ENCODE assay signal across 1 cellular context in the genomic region with DNA sequence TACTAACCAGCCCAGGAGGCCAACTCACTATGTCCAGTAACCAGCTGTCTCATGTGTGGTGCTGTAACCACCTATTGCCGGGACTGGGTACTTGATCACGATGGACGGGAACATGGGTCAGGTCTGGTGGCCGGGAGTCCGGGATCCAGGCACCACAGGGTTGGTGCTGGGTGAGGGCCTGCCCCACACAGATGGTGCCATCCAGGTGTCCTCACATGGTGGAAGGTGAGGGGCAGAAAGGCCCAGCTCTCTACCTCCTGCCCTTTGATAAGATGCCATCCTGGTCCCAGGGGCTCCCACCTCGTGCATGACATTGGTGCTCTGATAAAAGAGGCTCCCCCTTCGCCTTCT.
TF ChIP-seq lines count a peak whose summit lies in the region.

No MANE protein-coding gene starts in this region.

TF ChIP-seq in WTC11, 78 proteins besides CTCF, POLR2A, EP300 and RAD21 (continued from another document):
- TF ChIP-seq, protein P1, sequence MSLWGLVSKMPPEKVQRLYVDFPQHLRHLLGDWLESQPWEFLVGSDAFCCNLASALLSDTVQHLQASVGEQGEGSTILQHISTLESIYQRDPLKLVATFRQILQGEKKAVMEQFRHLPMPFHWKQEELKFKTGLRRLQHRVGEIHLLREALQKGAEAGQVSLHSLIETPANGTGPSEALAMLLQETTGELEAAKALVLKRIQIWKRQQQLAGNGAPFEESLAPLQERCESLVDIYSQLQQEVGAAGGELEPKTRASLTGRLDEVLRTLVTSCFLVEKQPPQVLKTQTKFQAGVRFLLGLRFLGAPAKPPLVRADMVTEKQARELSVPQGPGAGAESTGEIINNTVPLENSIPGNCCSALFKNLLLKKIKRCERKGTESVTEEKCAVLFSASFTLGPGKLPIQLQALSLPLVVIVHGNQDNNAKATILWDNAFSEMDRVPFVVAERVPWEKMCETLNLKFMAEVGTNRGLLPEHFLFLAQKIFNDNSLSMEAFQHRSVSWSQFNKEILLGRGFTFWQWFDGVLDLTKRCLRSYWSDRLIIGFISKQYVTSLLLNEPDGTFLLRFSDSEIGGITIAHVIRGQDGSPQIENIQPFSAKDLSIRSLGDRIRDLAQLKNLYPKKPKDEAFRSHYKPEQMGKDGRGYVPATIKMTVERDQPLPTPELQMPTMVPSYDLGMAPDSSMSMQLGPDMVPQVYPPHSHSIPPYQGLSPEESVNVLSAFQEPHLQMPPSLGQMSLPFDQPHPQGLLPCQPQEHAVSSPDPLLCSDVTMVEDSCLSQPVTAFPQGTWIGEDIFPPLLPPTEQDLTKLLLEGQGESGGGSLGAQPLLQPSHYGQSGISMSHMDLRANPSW (CRISPR knock-in tag; conservative IDR thresholded peaks at IDR 0.05; ENCODE audit: low read depth), result no peak
- TF ChIP-seq CREB1 (CRISPR knock-in tag; IDR thresholded peaks at IDR 0.05), result no peak
- no peak for TF ChIP-seq RELA (CRISPR knock-in tag; IDR thresholded peaks at IDR 0.05; ENCODE audit: borderline replicate concordance)
